In the genomic region with DNA sequence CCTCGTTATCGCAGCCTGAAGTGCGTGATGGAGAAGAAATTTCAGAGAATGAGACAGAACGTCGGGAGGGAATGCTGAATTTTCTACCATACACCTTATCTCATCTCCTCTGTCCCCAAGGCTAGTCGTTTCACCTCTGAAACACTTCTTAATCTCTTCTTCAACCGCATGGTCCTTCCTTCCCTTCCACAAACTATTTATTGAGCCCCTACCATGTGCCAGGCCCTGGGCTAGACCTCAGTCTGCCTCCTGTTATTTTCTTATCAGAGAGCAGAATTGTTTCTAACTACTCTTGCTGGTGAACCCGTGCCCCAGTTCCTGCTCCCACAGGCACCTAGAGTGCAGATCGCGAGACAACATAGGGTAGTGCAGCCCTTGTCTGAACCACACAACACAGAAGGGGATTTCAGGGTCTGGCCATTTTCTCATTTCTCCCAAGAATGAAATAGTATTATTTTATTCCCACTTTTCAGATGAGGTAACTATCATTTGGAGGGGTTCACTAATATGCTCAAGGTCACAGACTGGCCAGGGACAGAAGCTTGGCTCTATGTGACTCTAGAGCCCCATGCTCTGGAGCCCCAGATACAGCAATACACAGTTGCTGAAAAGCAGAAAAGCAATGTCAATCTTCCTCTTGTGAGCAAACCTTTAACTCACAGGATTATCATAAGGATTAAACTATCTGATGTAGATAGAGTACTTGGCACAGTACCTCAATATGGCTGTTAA, we compare ENCODE assay signal across 8 cellular contexts. TPM values are rescaled to one million over a fixed set of nuclear protein-coding genes. Genes with fewer than 3 reads are reported as not detected.
A peak's percentile ranks its signal among the peaks of the same experiment; 100 is the strongest.
DNase-seq lines count a peak whose midpoint lies in the region; ATAC-seq lines count a peak whose summit lies in the region.

No MANE protein-coding gene starts in this region.

- H3K9me3 ChIP-seq in HUES48 (ENCODE audit: control insufficient read depth, insufficient read depth, low read length): no peaks in the 10 kb centered on the region

- no peaks in the 10 kb centered on the region for H3K9me3 Mint-ChIP-seq in activated naive CD8-positive, alpha-beta T cell treated with anti-CD3 and anti-CD28 coated beads for 36 hours
- no peaks in the 10 kb centered on the region for H3K9me3 Mint-ChIP-seq in immature natural killer cell

- H3K27me3 Mint-ChIP-seq in activated naive CD8-positive, alpha-beta T cell treated with anti-CD3 and anti-CD28 coated beads for 36 hours: no peaks in the 10 kb centered on the region
- H3K27me3 Mint-ChIP-seq in immature natural killer cell (ENCODE audit: low read depth in 3 of 3): peaks cover 0 to 6% (median 1%) of the 10 kb centered on the region in 3 donors

- peaks cover 28% of the 10 kb centered on the region for H3K4me1 Mint-ChIP-seq in activated naive CD8-positive, alpha-beta T cell treated with anti-CD3 and anti-CD28 coated beads for 36 hours
- H3K4me1 Mint-ChIP-seq in immature natural killer cell: peaks cover 36 to 46% of the 10 kb centered on the region in 2 donors

- H3K9ac ChIP-seq in HUES48 (ENCODE audit: low read depth, low read length): peak overlapping the region; percentile 77

- peaks cover 3% of the 10 kb centered on the region for H3K36me3 Mint-ChIP-seq in activated naive CD8-positive, alpha-beta T cell treated with anti-CD3 and anti-CD28 coated beads for 36 hours
- H3K36me3 Mint-ChIP-seq in immature natural killer cell: peaks cover 0 to 8% (median 2%) of the 10 kb centered on the region in 3 donors

- peak overlapping the region; percentile 67 for H3K27ac Mint-ChIP-seq in activated naive CD8-positive, alpha-beta T cell treated with anti-CD3 and anti-CD28 coated beads for 36 hours
- H3K27ac Mint-ChIP-seq in immature natural killer cell: peak overlapping the region; percentile 89 to 96 (median 94)

- H3K36me3 ChIP-seq in HUES48 (ENCODE audit: control insufficient read depth, insufficient read depth, low read length): peaks cover 25% of the 10 kb centered on the region

- peak overlapping the region; percentile 80 for H3K4me3 Mint-ChIP-seq in activated naive CD8-positive, alpha-beta T cell treated with anti-CD3 and anti-CD28 coated beads for 36 hours
- peak overlapping the region; percentile 85 to 92 (median 91) for H3K4me3 Mint-ChIP-seq in immature natural killer cell

- peaks cover 16% of the 10 kb centered on the region for H3K4me1 ChIP-seq in HUES48 (ENCODE audit: control insufficient read depth, insufficient read depth, low read length)

- no peaks in the 10 kb centered on the region for H3K27me3 ChIP-seq in HUES48 (ENCODE audit: control insufficient read depth, insufficient read depth, low read length)

- peak overlapping the region; percentile 97 for H3K4me3 ChIP-seq in HUES48 (ENCODE audit: low read depth, low read length)

- H3K27ac ChIP-seq in HUES48 (ENCODE audit: low read depth, low read length): no peak overlapping the region
- peak overlapping the region; percentile 82 for H3K27ac ChIP-seq in substantia nigra (ENCODE audit: low read depth, low read length, poor library complexity, severe bottlenecking)

- DNase-seq in DMS53 treated with DMSO at 0.1 percent for 48 hours (lab: John Stamatoyannopoulos, UW; ENCODE audit: unreplicated experiment): peak; percentile 54
- DNase-seq in activated naive CD8-positive, alpha-beta T cell treated with anti-CD3 and anti-CD28 coated beads for 36 hours: no peak
- no peak for DNase-seq in immature natural killer cell
- no peak for DNase-seq in substantia nigra (lab: John Stamatoyannopoulos, UW)
- DNase-seq in LoVo (ENCODE audit: low spot score): no peak

- ATAC-seq in HG03097 (IDR thresholded peaks at IDR 0.05; ENCODE audit: low FRiP score, unreplicated experiment) (no peak), GM21786 (IDR thresholded peaks at IDR 0.05; ENCODE audit: unreplicated experiment) (no peak)

RNA-seq across cellular contexts. Expression of gene ADIPOR1, which starts 0.6 kb away (rescaled TPM):
- 10 to 100 TPM; 77.3 to 82.1 TPM for total RNA-seq in activated naive CD8-positive, alpha-beta T cell treated with anti-CD3 and anti-CD28 coated beads for 36 hours
- polyA plus RNA-seq in immature natural killer cell: 100 to 1,000 TPM in 1 of 3 donors, 10 to 100 TPM in 2; 81.5 to 149 (median 95.0) TPM

RNA-seq across cellular contexts. Expression of gene CYB5R1, which starts 8.3 kb away (rescaled TPM):
- 10 to 100 TPM; 18.3 to 19.2 TPM for total RNA-seq in activated naive CD8-positive, alpha-beta T cell treated with anti-CD3 and anti-CD28 coated beads for 36 hours
- polyA plus RNA-seq in immature natural killer cell: 10 to 100 TPM; 34.6 to 51.0 (median 48.1) TPM

RNA-seq across cellular contexts. Expression of gene KLHL12, which starts 31.7 kb away (rescaled TPM):
- 10 to 100 TPM; 42.6 to 44.1 TPM for total RNA-seq in activated naive CD8-positive, alpha-beta T cell treated with anti-CD3 and anti-CD28 coated beads for 36 hours
- 10 to 100 TPM; 10.7 to 27.7 (median 16.5) TPM for polyA plus RNA-seq in immature natural killer cell

RNA-seq across cellular contexts. Expression of gene TMEM183A, which starts 48.5 kb away (rescaled TPM):
- 10 to 100 TPM; 81.4 to 81.9 TPM for total RNA-seq in activated naive CD8-positive, alpha-beta T cell treated with anti-CD3 and anti-CD28 coated beads for 36 hours
- 10 to 100 TPM; 55.0 to 83.2 (median 64.2) TPM for polyA plus RNA-seq in immature natural killer cell
